Comparison of ENCODE assay signal across 8 cellular contexts in the genomic region with DNA sequence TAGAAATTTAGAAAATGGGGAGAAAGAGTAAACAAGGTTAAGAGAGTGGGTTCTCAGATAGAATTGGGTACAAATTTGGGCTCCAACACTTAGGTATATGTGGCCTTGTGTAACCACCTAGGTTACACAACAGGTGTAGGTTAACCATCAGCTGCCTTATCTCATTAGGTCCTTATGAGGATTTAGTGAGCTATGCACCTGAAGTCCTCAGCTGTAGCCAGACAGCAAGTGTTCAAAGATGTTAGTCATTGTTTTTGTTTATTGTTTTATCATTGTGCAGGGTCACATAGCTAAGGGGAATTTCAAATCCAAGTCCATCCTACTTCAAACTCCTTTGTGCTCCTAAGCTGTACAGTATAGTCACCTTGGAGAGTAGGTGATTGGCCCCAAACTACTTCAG. TPM values are rescaled to one million over a fixed set of nuclear protein-coding genes. Genes with fewer than 3 reads are reported as not detected.
DNase-seq lines count a peak whose midpoint lies in the region; FAIRE-seq and TF ChIP-seq lines count a peak whose summit lies in the region.

No MANE protein-coding gene starts in this region.

- no peaks in the 10 kb centered on the region for H3K27me3 ChIP-seq in ascending aorta

- DNase-seq in AG08396 (ENCODE audit: low spot score): peak; percentile 16
- no peak for DNase-seq in GM12892 (ENCODE audit: insufficient read length)
- no peak for DNase-seq in activated T-helper 1 cell treated with anti-CD3 and anti-CD28 coated beads, Interleukin-12 subunit alpha, Interleukin-12 subunit beta, Interleukin-2, Interleukin-4 antibody, amounts not matched to agents 30 ng/mL and 10 ng/mL and 1 ng/mL, durations not matched to agents 14 hours and 24 hours and 36 hours (ENCODE audit: low spot score)
- DNase-seq in posterior cingulate gyrus: no peak
- no peak for DNase-seq in stimulated activated CD4-positive, alpha-beta T cell treated with anti-CD3 and anti-CD28 coated beads, Interleukin-4, amount 100 ng/mL, for 4 hours
- DNase-seq in ascending aorta (ENCODE audit: low spot score in 2 of 2): no peak
- no peak for DNase-seq in activated gamma-delta T cell treated with Interleukin-2 at 50 U/mL for 16 hours

- FAIRE-seq in GM12892 (lab: Jason Lieb, UNC): peak; percentile 24

- H3K4me3 ChIP-seq in mesodermal cell (ENCODE audit: extremely low read depth, insufficient read depth, low read length, poor library complexity, severe bottlenecking): peak overlapping the region; percentile 67
- peak overlapping the region in 1 of 2 donors; percentile 81 for H3K4me3 ChIP-seq in ascending aorta

- H3K27ac ChIP-seq in mesodermal cell (ENCODE audit: low read depth, low read length, severe bottlenecking) (no peak overlapping the region), ascending aorta (no peak overlapping the region)

- no peak for TF ChIP-seq CTCF in ascending aorta (IDR thresholded peaks at IDR 0.05)

- peak overlapping the region; percentile 90 for H3K4me3 Mint-ChIP-seq in activated T-helper 1 cell treated with anti-CD3 and anti-CD28 coated beads, Interleukin-12 subunit alpha, Interleukin-12 subunit beta, Interleukin-2, Interleukin-4 antibody, amounts not matched to agents 30 ng/mL and 10 ng/mL and 1 ng/mL, durations not matched to agents 14 hours and 24 hours and 36 hours

- H3K9me3 ChIP-seq in mesodermal cell (ENCODE audit: control insufficient read depth, low read length): peaks cover 13% of the 10 kb centered on the region
- no peaks in the 10 kb centered on the region for H3K9me3 ChIP-seq in ascending aorta

- H3K27ac Mint-ChIP-seq in activated T-helper 1 cell treated with anti-CD3 and anti-CD28 coated beads, Interleukin-12 subunit alpha, Interleukin-12 subunit beta, Interleukin-2, Interleukin-4 antibody, amounts not matched to agents 30 ng/mL and 10 ng/mL and 1 ng/mL, durations not matched to agents 14 hours and 24 hours and 36 hours: peak overlapping the region; percentile 85

- peaks cover 43% of the 10 kb centered on the region for H3K4me1 Mint-ChIP-seq in activated T-helper 1 cell treated with anti-CD3 and anti-CD28 coated beads, Interleukin-12 subunit alpha, Interleukin-12 subunit beta, Interleukin-2, Interleukin-4 antibody, amounts not matched to agents 30 ng/mL and 10 ng/mL and 1 ng/mL, durations not matched to agents 14 hours and 24 hours and 36 hours (ENCODE audit: low read depth)

- H3K36me3 Mint-ChIP-seq in activated T-helper 1 cell treated with anti-CD3 and anti-CD28 coated beads, Interleukin-12 subunit alpha, Interleukin-12 subunit beta, Interleukin-2, Interleukin-4 antibody, amounts not matched to agents 30 ng/mL and 10 ng/mL and 1 ng/mL, durations not matched to agents 14 hours and 24 hours and 36 hours (ENCODE audit: low read depth): peaks cover 7% of the 10 kb centered on the region

- H3K36me3 ChIP-seq in mesodermal cell (ENCODE audit: control insufficient read depth, insufficient read depth, low read length) (no peaks in the 10 kb centered on the region), ascending aorta (no peaks in the 10 kb centered on the region)

- H3K4me1 ChIP-seq in mesodermal cell (ENCODE audit: control insufficient read depth, insufficient read depth, low read length, poor library complexity, severe bottlenecking): peaks cover 10% of the 10 kb centered on the region
- peaks cover 0 to 19% of the 10 kb centered on the region in 2 donors for H3K4me1 ChIP-seq in ascending aorta

- intact Hi-C loops in activated T-helper 1 cell treated with anti-CD3 and anti-CD28 coated beads, Interleukin-12 subunit alpha, Interleukin-12 subunit beta, Interleukin-2, Interleukin-4 antibody, amounts not matched to agents 30 ng/mL and 10 ng/mL and 1 ng/mL, durations not matched to agents 14 hours and 24 hours and 36 hours (cut with micrococcal nuclease): loop anchor here (10.0 kb wide), 1 partner anchor 1681 kb away; no protein-coding TSS in a partner anchor
- intact Hi-C loops in posterior cingulate gyrus (cut with DNase I): no loop called here
- intact Hi-C loops in ascending aorta (cut with DNase I): no loop called here

- TF ChIP-seq POLR2A in GM12892 (IDR thresholded peaks at IDR 0.05; ENCODE audit: low read depth, low read length): no peak

- no peaks in the 10 kb centered on the region for H3K27me3 Mint-ChIP-seq in activated T-helper 1 cell treated with anti-CD3 and anti-CD28 coated beads, Interleukin-12 subunit alpha, Interleukin-12 subunit beta, Interleukin-2, Interleukin-4 antibody, amounts not matched to agents 30 ng/mL and 10 ng/mL and 1 ng/mL, durations not matched to agents 14 hours and 24 hours and 36 hours (ENCODE audit: insufficient read depth)

- H3K9me3 Mint-ChIP-seq in activated T-helper 1 cell treated with anti-CD3 and anti-CD28 coated beads, Interleukin-12 subunit alpha, Interleukin-12 subunit beta, Interleukin-2, Interleukin-4 antibody, amounts not matched to agents 30 ng/mL and 10 ng/mL and 1 ng/mL, durations not matched to agents 14 hours and 24 hours and 36 hours: peaks cover 11% of the 10 kb centered on the region

RNA-seq across cellular contexts. Expression of gene TRIM32, which starts 1.0 kb away (rescaled TPM):
- polyA plus RNA-seq in GM12892 (2012; ENCODE audit: missing spikeins): 6.3 TPM
- 16.0 and 18.2 TPM in 2 replicates for total RNA-seq in activated T-helper 1 cell treated with anti-CD3 and anti-CD28 coated beads, Interleukin-12 subunit alpha, Interleukin-12 subunit beta, Interleukin-2, Interleukin-4 antibody, amounts not matched to agents 30 ng/mL and 10 ng/mL and 1 ng/mL, durations not matched to agents 14 hours and 24 hours and 36 hours
- polyA plus RNA-seq in mesodermal cell (2013, experiment 1 of 2): 13.1 TPM
- 11.8 TPM for polyA plus RNA-seq in mesodermal cell (2013, experiment 2 of 2)
- 2.6 TPM for total RNA-seq in ascending aorta
